13 cellular contexts compared by ENCODE assay signal in the genomic region with DNA sequence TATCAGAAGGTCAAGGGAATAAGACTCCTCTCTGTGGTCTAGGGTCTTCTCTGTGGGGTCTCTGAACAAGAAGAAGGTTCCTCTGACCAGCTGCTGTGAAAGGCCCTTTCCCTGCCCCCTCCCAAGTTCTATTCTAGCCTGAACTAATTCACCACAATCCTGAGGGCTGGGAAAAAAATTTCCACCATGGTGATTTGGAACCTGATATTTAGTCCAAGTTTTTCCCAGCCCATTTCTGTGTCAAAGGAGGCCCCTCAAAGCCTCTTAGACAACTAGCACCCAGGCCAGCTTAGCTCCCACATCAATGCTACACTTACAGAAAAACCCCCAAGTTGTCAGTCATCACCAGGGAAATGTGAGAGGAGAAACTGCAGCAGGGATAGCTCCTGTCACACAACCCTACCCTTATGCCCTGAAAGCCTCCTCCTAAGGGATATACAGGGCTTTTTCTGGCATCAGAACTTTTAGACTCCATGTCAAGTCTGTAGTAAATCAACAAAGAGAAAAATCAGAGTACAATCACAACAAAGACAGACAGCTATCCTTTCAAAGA. TPM values are rescaled to one million over a fixed set of nuclear protein-coding genes. Genes with fewer than 3 reads are reported as not detected.
DNase-seq lines count a peak whose midpoint lies in the region; ATAC-seq, FAIRE-seq and TF ChIP-seq lines count a peak whose summit lies in the region.
"Had no signal": no experiment of that assay in that cellular context is flagged by ENCODE, and none has a peak within 500 bp of the region (broad histone marks: within the 10 kb centered on the region; RNA-seq: fewer than 3 reads in every experiment).

No MANE protein-coding gene starts in this region.

- no peaks in the 10 kb centered on the region for H3K9me3 ChIP-seq in BLaER1

- H3K36me3 ChIP-seq in BLaER1 = no peaks in the 10 kb centered on the region

- peaks cover 0 to 3% (median 2%) of the 10 kb centered on the region in 5 experiments for H3K9me3 Mint-ChIP-seq in brain
- no peaks in the 10 kb centered on the region for H3K9me3 Mint-ChIP-seq in natural killer cell treated with Interleukin-12 subunit alpha and Interleukin-12 subunit beta and Interleukin-15 and Interleukin-18, amount 100 ng/mL, for 72 hours

- H3K36me3 Mint-ChIP-seq in brain = peaks cover 17% of the 10 kb centered on the region
- H3K36me3 Mint-ChIP-seq in natural killer cell treated with Interleukin-12 subunit alpha and Interleukin-12 subunit beta and Interleukin-15 and Interleukin-18, amount 100 ng/mL, for 72 hours = no peaks in the 10 kb centered on the region

- TF ChIP-seq CTCF in brain (conservative IDR thresholded peaks at IDR 0.05) = no peak

- H4K20me1 ChIP-seq in BLaER1 = peaks cover 54% of the 10 kb centered on the region

- peak overlapping the region; percentile 54; the same call in 1 of the 2 replicates for H3K27ac ChIP-seq in BLaER1

- H3K9ac ChIP-seq in BLaER1 = peak overlapping the region; percentile 2

- FAIRE-seq in GM18507 (lab: Jason Lieb, UNC) = peak; percentile 35
- FAIRE-seq: GM12892 had no signal

- no peak overlapping the region for H3K4me3 ChIP-seq in BLaER1

- peak overlapping the region in 3 of 5 experiments; percentile 34 to 57 (median 55) for H3K4me3 Mint-ChIP-seq in brain
- peak overlapping the region; percentile 95 for H3K4me3 Mint-ChIP-seq in natural killer cell treated with Interleukin-12 subunit alpha and Interleukin-12 subunit beta and Interleukin-15 and Interleukin-18, amount 100 ng/mL, for 72 hours

- H3K27me3 Mint-ChIP-seq in brain = peaks cover 7% of the 10 kb centered on the region
- no peaks in the 10 kb centered on the region for H3K27me3 Mint-ChIP-seq in natural killer cell treated with Interleukin-12 subunit alpha and Interleukin-12 subunit beta and Interleukin-15 and Interleukin-18, amount 100 ng/mL, for 72 hours

- H3K27ac Mint-ChIP-seq in brain = peak overlapping the region in 4 of 5 experiments; percentile 43 to 78 (median 54)
- peak overlapping the region; percentile 91 to 95 for H3K27ac Mint-ChIP-seq in natural killer cell treated with Interleukin-12 subunit alpha and Interleukin-12 subunit beta and Interleukin-15 and Interleukin-18, amount 100 ng/mL, for 72 hours

- DNase-seq in GM18507 (ENCODE audit: extremely low spot score, insufficient read length, low read depth) = no peak
- DNase-seq in natural killer cell treated with Interleukin-12 subunit alpha and Interleukin-12 subunit beta and Interleukin-15 and Interleukin-18, amount 100 ng/mL, for 72 hours (ENCODE audit: low spot score) = no peak
- no peak for DNase-seq in SHP77 treated with DMSO at 0.1 percent for 48 hours (lab: John Stamatoyannopoulos, UW)
- DNase-seq in hippocampal formation (lab: John Stamatoyannopoulos, UW) = no peak
- no peak for DNase-seq in stimulated activated CD4-positive, alpha-beta T cell treated with anti-CD3 and anti-CD28 coated beads, Interleukin-4, amount 100 ng/mL, for 4 hours
- DNase-seq: cerebellar nuclear complex, mammary epithelial cell, NCI-H1436, T-helper 9 cell had no signal

- H3K27me3 ChIP-seq in BLaER1 = no peaks in the 10 kb centered on the region

- ATAC-seq in natural killer cell treated with Interleukin-12 subunit alpha and Interleukin-12 subunit beta and Interleukin-15 and Interleukin-18, amount 100 ng/mL, for 72 hours = no peak
- ATAC-seq in GM18498 (IDR thresholded peaks at IDR 0.05; ENCODE audit: unreplicated experiment) = no peak

- peak overlapping the region; percentile 85 for H3K4me2 ChIP-seq in BLaER1

- H3K4me1 Mint-ChIP-seq in brain = peaks cover 67% of the 10 kb centered on the region
- H3K4me1 Mint-ChIP-seq in natural killer cell treated with Interleukin-12 subunit alpha and Interleukin-12 subunit beta and Interleukin-15 and Interleukin-18, amount 100 ng/mL, for 72 hours (ENCODE audit: low read depth in 2 of 2) = peaks cover 66 to 74% of the 10 kb centered on the region in 2 donors

- H3K4me1 ChIP-seq in BLaER1 = peaks cover 86% of the 10 kb centered on the region

RNA-seq across cellular contexts. Expression of gene FMNL3, which starts 4.5 kb away (rescaled TPM):
- polyA plus RNA-seq in brain (ENCODE audit: insufficient read depth, low read depth, low replicate concordance) = 10.1 TPM
- 100 to 1,000 TPM in 1 of 2 donors, 10 to 100 TPM in 1; 86.9 to 123 TPM for total RNA-seq in natural killer cell treated with Interleukin-12 subunit alpha and Interleukin-12 subunit beta and Interleukin-15 and Interleukin-18, amount 100 ng/mL, for 72 hours

RNA-seq across cellular contexts. Expression of gene TMBIM6, which starts 38.6 kb away (rescaled TPM):
- 561 TPM for polyA plus RNA-seq in brain (ENCODE audit: insufficient read depth, low read depth, low replicate concordance)
- total RNA-seq in natural killer cell treated with Interleukin-12 subunit alpha and Interleukin-12 subunit beta and Interleukin-15 and Interleukin-18, amount 100 ng/mL, for 72 hours = 100 to 1,000 TPM; 357 to 452 TPM
